ENCODE assay signal across 16 cellular contexts in the genomic region with DNA sequence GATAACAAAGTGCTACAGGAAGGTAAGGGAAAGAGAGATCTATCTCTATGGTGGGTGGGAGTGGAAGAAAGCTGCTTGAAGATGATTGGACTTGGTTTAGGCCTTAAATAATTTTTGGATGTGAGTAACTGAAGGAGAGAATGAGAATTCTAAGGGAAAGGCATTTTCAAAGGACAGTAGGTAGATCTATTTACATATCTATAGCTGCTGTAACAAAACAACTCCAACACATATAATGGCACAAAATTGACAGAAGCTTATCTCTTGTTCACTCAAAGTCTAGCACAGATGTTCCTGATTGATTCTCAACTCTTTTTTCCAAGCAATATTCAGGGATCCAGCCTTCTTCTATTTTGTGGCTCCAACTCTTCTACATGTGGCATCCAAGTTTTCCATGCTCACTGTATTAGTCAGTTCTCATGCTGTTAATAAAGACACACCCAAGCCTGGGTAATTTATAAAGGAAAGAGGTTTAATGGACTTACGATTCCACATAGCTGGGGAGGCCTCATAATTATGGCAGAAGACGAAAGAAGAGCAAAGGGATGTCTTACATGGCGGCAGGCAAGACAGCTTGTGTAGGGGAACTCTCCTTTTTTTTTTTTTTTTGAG. TPM values are rescaled to one million over a fixed set of nuclear protein-coding genes. Genes with fewer than 3 reads are reported as not detected.
A peak's percentile ranks its signal among the peaks of the same experiment; 100 is the strongest.
DNase-seq lines count a peak whose midpoint lies in the region; ATAC-seq and TF ChIP-seq lines count a peak whose summit lies in the region.
"Had no signal": no experiment of that assay in that cellular context is flagged by ENCODE, and none has a peak within 500 bp of the region (broad histone marks: within the 10 kb centered on the region; RNA-seq: fewer than 3 reads in every experiment).

No MANE protein-coding gene starts in this region.

- H3K9ac ChIP-seq in GM23248, result 0 out of 2 replicates have a peak overlapping the region, but pooled peaks have one; percentile 13

- ATAC-seq in Panc1, result no peak
- ATAC-seq: K562 had no signal

- POLR2A ChIA-PET in Panc1 (lab: Charles Lee), result interaction anchor here (0.8 to 1.3 kb wide), 2 partner anchors 8 to 113 kb away, joined by 3 read pairs; partner anchors contain the start of gene CCN1

- H3K4me2 ChIP-seq in GM23248 (ENCODE audit: unreplicated experiment), result no peak overlapping the region

- no peak overlapping the region for H3K4me3 ChIP-seq in GM23248
- no peak overlapping the region for H3K4me3 ChIP-seq in Panc1 (ENCODE audit: low read depth in 2 of 2, low read length in 2 of 2)
- H3K4me3 ChIP-seq in fibroblast of mammary gland (ENCODE audit: control insufficient read depth, low read depth, low read length), result no peak overlapping the region
- H3K4me3 ChIP-seq in adrenal gland, result no peak overlapping the region
- H3K4me3 ChIP-seq: K562 had no signal

- intact Hi-C loops in Panc1 (cut with micrococcal nuclease; ENCODE audit: unreplicated experiment), result no loop called here
- intact Hi-C loops in adrenal gland (cut with DNase I), result no loop called here

- H3K36me3 ChIP-seq in GM23248 (ENCODE audit: low read depth), result peaks cover 21% of the 10 kb centered on the region
- no peaks in the 10 kb centered on the region for H3K36me3 ChIP-seq in Panc1 (ENCODE audit: control insufficient read depth, insufficient read depth, low read length)
- no peaks in the 10 kb centered on the region for H3K36me3 ChIP-seq in adrenal gland (replicated peaks in 1 of 2)

- H3K9me3 ChIP-seq in GM23248 (ENCODE audit: low read depth) (no peaks in the 10 kb centered on the region), Panc1 (ENCODE audit: control insufficient read depth, insufficient read depth, low read depth, low read length) (no peaks in the 10 kb centered on the region), adrenal gland (replicated peaks in 1 of 3) (no peaks in the 10 kb centered on the region)
- H3K9me3 ChIP-seq: Caco-2 had no signal

- H3K9me2 ChIP-seq in GM23248 (ENCODE audit: insufficient read depth), result no peaks in the 10 kb centered on the region

- H3F3A ChIP-seq in GM23248 (ENCODE audit: insufficient read depth), result peaks cover 84% of the 10 kb centered on the region

- CTCF ChIA-PET in Panc1 (lab: Charles Lee), result interaction anchor here (1.6 kb wide), 1 partner anchor 162 kb away, joined by 3 read pairs; no protein-coding TSS in a partner anchor

- H2AFZ ChIP-seq in GM23248, result no peak overlapping the region

- H3K27me3 ChIP-seq in GM23248 (replicated peaks; ENCODE audit: insufficient read depth) (no peaks in the 10 kb centered on the region), Panc1 (ENCODE audit: control insufficient read depth, insufficient read depth, low read length) (no peaks in the 10 kb centered on the region), adrenal gland (no peaks in the 10 kb centered on the region)

- H3K27ac ChIP-seq in GM23248, result peak overlapping the region; percentile 52
- peak overlapping the region; percentile 48 for H3K27ac ChIP-seq in Panc1 (ENCODE audit: low read length)
- H3K27ac ChIP-seq in adrenal gland, result no peak overlapping the region
- H3K27ac ChIP-seq: C4-2B, HL-60 had no signal

- DNase-seq in GM23248, result peak; percentile 66
- no peak for DNase-seq in Panc1 (ENCODE audit: low read depth, low spot score)
- DNase-seq in fibroblast of mammary gland (ENCODE audit: low read depth), result peak; percentile 33
- DNase-seq in activated effector memory CD4-positive, alpha-beta T cell treated with anti-CD3 and anti-CD28 coated beads, Interleukin-2, amount 50 U/mL, for 16 hours, result no peak
- no peak for DNase-seq in adrenal gland
- no peak for DNase-seq in dedifferentiated amniotic fluid mesenchymal stem cell (ENCODE audit: extremely low spot score)
- DNase-seq: ACHN; AML-193; Caco-2; CD4-positive, alpha-beta T cell; GDM1; H9; IMR-90 had no signal

- BruUV-seq in Panc1 (replicated peaks; lab: Mats Ljungman, UMichigan), result no TSS peak

- 57 to 60% methylated on average over 3 of the region's 3 CpGs for WGBS in GM23248 (ENCODE audit: low coverage in 1 of 2, low lambda C conversion rate in 2 of 2, missing lambda C conversion rate in 2 of 2), 2 experiments
- WGBS in adrenal gland, 4 donors, result 87 to 95% (median 93%) methylated on average over 3 of the region's 3 CpGs

- in situ Hi-C loops in GM23248 (cut with MboI) (loop anchor here (10.0 kb wide), 1 partner anchor 153 kb away; no protein-coding TSS in a partner anchor), Panc1 (cut with HindIII; ENCODE audit: low pct_unique_long_range_greater_than_20kb, low sequenced_read_pairs) (no loop called here)

- 0 out of 2 replicates have a peak, but pooled peaks cover 4% of the 10 kb centered on the region for H4K20me1 ChIP-seq in GM23248 (ENCODE audit: insufficient read depth)

- H3K4me1 ChIP-seq in GM23248 (ENCODE audit: insufficient read depth), result peaks cover 12% of the 10 kb centered on the region; the same call in 1 of the 2 replicates
- peaks cover 14% of the 10 kb centered on the region for H3K4me1 ChIP-seq in Panc1 (ENCODE audit: control insufficient read depth, insufficient read depth, low read length)
- peaks cover 0 to 16% of the 10 kb centered on the region in 2 donors for H3K4me1 ChIP-seq in adrenal gland (replicated peaks in 1 of 2)

- no peak for TF ChIP-seq POLR2A in adrenal gland (IDR thresholded peaks at IDR 0.05)

- TF ChIP-seq CTCF in Panc1 (IDR thresholded peaks at IDR 0.05) (no peak), fibroblast of mammary gland (conservative IDR thresholded peaks at IDR 0.05; ENCODE audit: control insufficient read depth, insufficient read depth, low read depth, low read length) (no peak), adrenal gland (IDR thresholded peaks at IDR 0.05) (no peak)

- peaks cover 79% of the 10 kb centered on the region for H3K79me2 ChIP-seq in GM23248 (ENCODE audit: insufficient read depth)

RNA-seq across cellular contexts. Expression of gene DDAH1, which starts 3.1 kb away (rescaled TPM):
- total RNA-seq in GM23248 (2014; rRNA removed; shearing (Covaris generic)), result 162 and 168 TPM in 2 replicates
- polyA plus RNA-seq in GM23248 (2016; fragmentation: Nextera tagmentation; extraction: Ambion mirVana) (234 and 238 TPM in 2 replicates), adrenal gland (10 to 100 TPM; 15.5 to 34.4 (median 17.3) TPM)
- total RNA-seq in Panc1 (2021; ENCODE audit: unreplicated experiment) (85.4 TPM), adrenal gland (10 to 100 TPM; 34.9 to 84.5 (median 66.5) TPM)
- polyA plus RNA-seq in Panc1 (2012; ENCODE audit: insufficient read length), result 34.5 TPM
- total RNA-seq: CD4-positive, alpha-beta T cell had no signal

Comparison
In these comparisons a context has a peak if more than half of its experiments do, and no peak if none do; other contexts are left out.
1. DNase-seq: peak in GM23248 (single experiment) and fibroblast of mammary gland (single experiment); none in Panc1 (single experiment), activated effector memory CD4-positive, alpha-beta T cell treated with anti-CD3 and anti-CD28 coated beads, Interleukin-2, amount 50 U/mL, for 16 hours (single experiment), adrenal gland (0 of 7) and dedifferentiated amniotic fluid mesenchymal stem cell (single experiment).
2. H3K27ac ChIP-seq: peak in GM23248 (single experiment) and Panc1 (single experiment); none in adrenal gland (0 of 5).